In genomic region chr16:4500283-4500682, GRCh38 we compare ENCODE assay signal across 1 cellular context.
TF ChIP-seq lines count a peak whose summit lies in the region.

No MANE protein-coding gene starts in this region.

TF ChIP-seq in HEK293, 187 proteins besides CTCF, POLR2A, EP300 and RAD21 (continued from another document):
- TF ChIP-seq ZBTB44 (tag by site-specific recombination; IDR thresholded peaks at IDR 0.05) (no peak), ZXDB (tag by site-specific recombination; IDR thresholded peaks at IDR 0.05) (no peak), KLF9 (tag by site-specific recombination; IDR thresholded peaks at IDR 0.05; ENCODE audit: low read depth) (no peak), ZBTB21 (tag by site-specific recombination; IDR thresholded peaks at IDR 0.05) (no peak), ZEB2 (tag by site-specific recombination; IDR thresholded peaks at IDR 0.05) (peak; percentile 30; the same call in 1 of the 2 replicates)
- TF ChIP-seq, protein P1, sequence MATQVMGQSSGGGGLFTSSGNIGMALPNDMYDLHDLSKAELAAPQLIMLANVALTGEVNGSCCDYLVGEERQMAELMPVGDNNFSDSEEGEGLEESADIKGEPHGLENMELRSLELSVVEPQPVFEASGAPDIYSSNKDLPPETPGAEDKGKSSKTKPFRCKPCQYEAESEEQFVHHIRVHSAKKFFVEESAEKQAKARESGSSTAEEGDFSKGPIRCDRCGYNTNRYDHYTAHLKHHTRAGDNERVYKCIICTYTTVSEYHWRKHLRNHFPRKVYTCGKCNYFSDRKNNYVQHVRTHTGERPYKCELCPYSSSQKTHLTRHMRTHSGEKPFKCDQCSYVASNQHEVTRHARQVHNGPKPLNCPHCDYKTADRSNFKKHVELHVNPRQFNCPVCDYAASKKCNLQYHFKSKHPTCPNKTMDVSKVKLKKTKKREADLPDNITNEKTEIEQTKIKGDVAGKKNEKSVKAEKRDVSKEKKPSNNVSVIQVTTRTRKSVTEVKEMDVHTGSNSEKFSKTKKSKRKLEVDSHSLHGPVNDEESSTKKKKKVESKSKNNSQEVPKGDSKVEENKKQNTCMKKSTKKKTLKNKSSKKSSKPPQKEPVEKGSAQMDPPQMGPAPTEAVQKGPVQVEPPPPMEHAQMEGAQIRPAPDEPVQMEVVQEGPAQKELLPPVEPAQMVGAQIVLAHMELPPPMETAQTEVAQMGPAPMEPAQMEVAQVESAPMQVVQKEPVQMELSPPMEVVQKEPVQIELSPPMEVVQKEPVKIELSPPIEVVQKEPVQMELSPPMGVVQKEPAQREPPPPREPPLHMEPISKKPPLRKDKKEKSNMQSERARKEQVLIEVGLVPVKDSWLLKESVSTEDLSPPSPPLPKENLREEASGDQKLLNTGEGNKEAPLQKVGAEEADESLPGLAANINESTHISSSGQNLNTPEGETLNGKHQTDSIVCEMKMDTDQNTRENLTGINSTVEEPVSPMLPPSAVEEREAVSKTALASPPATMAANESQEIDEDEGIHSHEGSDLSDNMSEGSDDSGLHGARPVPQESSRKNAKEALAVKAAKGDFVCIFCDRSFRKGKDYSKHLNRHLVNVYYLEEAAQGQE (tag by site-specific recombination; IDR thresholded peaks at IDR 0.05): no peak
